Comparison of ENCODE assay signal across 13 cellular contexts in genomic region chr12:69329669-69330428, GRCh38. TPM values are rescaled to one million over a fixed set of nuclear protein-coding genes. Genes with fewer than 3 reads are reported as not detected.
DNase-seq lines count a peak whose midpoint lies in the region; ATAC-seq and TF ChIP-seq lines count a peak whose summit lies in the region.
"Had no signal": no experiment of that assay in that cellular context is flagged by ENCODE, and none has a peak within 500 bp of the region (broad histone marks: within the 10 kb centered on the region; RNA-seq: fewer than 3 reads in every experiment).

No MANE protein-coding gene starts in this region.

- H3K4me3 ChIP-seq in CD8-positive, alpha-beta memory T cell (ENCODE audit: low read length): peak overlapping the region; percentile 73
- no peak overlapping the region for H3K4me3 ChIP-seq in coronary artery

- peaks cover 4 to 17% (median 7%) of the 10 kb centered on the region in 3 donors for H3K36me3 Mint-ChIP-seq in CD8-positive, alpha-beta memory T cell
- H3K36me3 Mint-ChIP-seq in activated naive CD4-positive, alpha-beta T cell treated with anti-CD3 and anti-CD28 coated beads, Interleukin-2, amount 10 ng/mL, durations not matched to agents 7 days and 5 days: peaks cover 4% of the 10 kb centered on the region
- H3K36me3 Mint-ChIP-seq in naive B cell: no peaks in the 10 kb centered on the region

- H3K9me3 ChIP-seq in CD8-positive, alpha-beta memory T cell (ENCODE audit: low read length): no peaks in the 10 kb centered on the region
- H3K9me3 ChIP-seq: gastrocnemius medialis had no signal

- no peaks in the 10 kb centered on the region for H3K27me3 ChIP-seq in CD8-positive, alpha-beta memory T cell (ENCODE audit: insufficient read depth, low read length, poor library complexity, severe bottlenecking)

- peaks cover 29 to 60% (median 53%) of the 10 kb centered on the region in 3 donors for H3K4me1 Mint-ChIP-seq in CD8-positive, alpha-beta memory T cell
- peaks cover 71% of the 10 kb centered on the region for H3K4me1 Mint-ChIP-seq in activated naive CD4-positive, alpha-beta T cell treated with anti-CD3 and anti-CD28 coated beads, Interleukin-2, amount 10 ng/mL, durations not matched to agents 7 days and 5 days
- peaks cover 11 to 29% (median 21%) of the 10 kb centered on the region in 3 donors for H3K4me1 Mint-ChIP-seq in naive B cell

- DNase-seq in CD8-positive, alpha-beta memory T cell: peak in 3 of 5 donors; percentile 52 to 71 (median 68)
- DNase-seq in NAMALWA (ENCODE audit: low spot score) (peak; percentile 68), naive B cell (no peak), coronary artery (ENCODE audit: low spot score) (no peak), DMS153 (lab: John Stamatoyannopoulos, UW) (no peak)
- peak; percentile 61 for DNase-seq in activated naive CD4-positive, alpha-beta T cell treated with anti-CD3 and anti-CD28 coated beads, Interleukin-2, amount 10 ng/mL, durations not matched to agents 7 days and 5 days
- DNase-seq: DMS79, gastrocnemius medialis, NCI-H1092 treated with DMSO at 0.1 percent for 48 hours, SW 1271 had no signal

- ATAC-seq in naive B cell (ENCODE audit: low read depth in 2 of 2) (peak in 1 of 2 donors; percentile 33), HG03469 (IDR thresholded peaks at IDR 0.05; ENCODE audit: unreplicated experiment) (no peak), HG02852 (IDR thresholded peaks at IDR 0.05; ENCODE audit: unreplicated experiment) (no peak)
- ATAC-seq: gastrocnemius medialis had no signal

- H3K4me3 Mint-ChIP-seq in CD8-positive, alpha-beta memory T cell: peak overlapping the region; percentile 89 to 96 (median 94)
- H3K4me3 Mint-ChIP-seq in activated naive CD4-positive, alpha-beta T cell treated with anti-CD3 and anti-CD28 coated beads, Interleukin-2, amount 10 ng/mL, durations not matched to agents 7 days and 5 days: peak overlapping the region; percentile 82
- H3K4me3 Mint-ChIP-seq in naive B cell: peak overlapping the region; percentile 83 to 96 (median 92)

- H3K9me3 Mint-ChIP-seq in CD8-positive, alpha-beta memory T cell: no peaks in the 10 kb centered on the region
- H3K9me3 Mint-ChIP-seq in activated naive CD4-positive, alpha-beta T cell treated with anti-CD3 and anti-CD28 coated beads, Interleukin-2, amount 10 ng/mL, durations not matched to agents 7 days and 5 days: no peaks in the 10 kb centered on the region
- no peaks in the 10 kb centered on the region for H3K9me3 Mint-ChIP-seq in naive B cell
- H3K9me3 Mint-ChIP-seq: neural crest cell had no signal

- TF ChIP-seq CTCF in coronary artery (IDR thresholded peaks at IDR 0.05): no peak

- no peaks in the 10 kb centered on the region for H3K27me3 Mint-ChIP-seq in CD8-positive, alpha-beta memory T cell
- no peaks in the 10 kb centered on the region for H3K27me3 Mint-ChIP-seq in activated naive CD4-positive, alpha-beta T cell treated with anti-CD3 and anti-CD28 coated beads, Interleukin-2, amount 10 ng/mL, durations not matched to agents 7 days and 5 days
- no peaks in the 10 kb centered on the region for H3K27me3 Mint-ChIP-seq in naive B cell

- POLR2A ChIA-PET in CD8-positive, alpha-beta memory T cell (lab: Charles Lee): interaction anchor here (0.7 to 2.0 kb wide), 6 partner anchors 27 to 522 kb away, joined by 3 to 8 read pairs (median 4); partner anchors contain the start of genes CCT2, FRS2 and MDM2

- peak overlapping the region; percentile 79 for H3K27ac ChIP-seq in CD8-positive, alpha-beta memory T cell (ENCODE audit: low read depth, low read length)
- H3K27ac ChIP-seq in coronary artery: no peak overlapping the region
- H3K27ac ChIP-seq: gastrocnemius medialis had no signal

- CTCF ChIA-PET in CD8-positive, alpha-beta memory T cell (lab: Charles Lee): interaction anchor here (1.0 to 3.9 kb wide), 10 partner anchors 9 to 241 kb away, joined by 3 to 28 read pairs (median 4); no protein-coding TSS in a partner anchor
- CTCF ChIA-PET in activated naive CD4-positive, alpha-beta T cell treated with anti-CD3 and anti-CD28 coated beads, Interleukin-2, amount 10 ng/mL, durations not matched to agents 7 days and 5 days (lab: Charles Lee): interaction anchor here (0.9 to 2.8 kb wide), 3 partner anchors 29 to 173 kb away, joined by 3 to 10 read pairs (median 8); no protein-coding TSS in a partner anchor

- peaks cover 47% of the 10 kb centered on the region for H3K4me1 ChIP-seq in CD8-positive, alpha-beta memory T cell (ENCODE audit: insufficient read depth, low read length)

- peak overlapping the region; percentile 89 to 99 (median 96) for H3K27ac Mint-ChIP-seq in CD8-positive, alpha-beta memory T cell
- peak overlapping the region; percentile 98 for H3K27ac Mint-ChIP-seq in activated naive CD4-positive, alpha-beta T cell treated with anti-CD3 and anti-CD28 coated beads, Interleukin-2, amount 10 ng/mL, durations not matched to agents 7 days and 5 days
- H3K27ac Mint-ChIP-seq in naive B cell: peak overlapping the region; percentile 71 to 98 (median 92)

- no peaks in the 10 kb centered on the region for H3K36me3 ChIP-seq in CD8-positive, alpha-beta memory T cell (ENCODE audit: insufficient read depth, low read length)
- H3K36me3 ChIP-seq: gastrocnemius medialis had no signal

RNA-seq across cellular contexts. Expression of gene LYZ, which starts 18.3 kb away (rescaled TPM):
- total RNA-seq in CD8-positive, alpha-beta memory T cell: 1 to 10 TPM; 8.7 to 8.8 TPM
- not detected for polyA plus RNA-seq in CD8-positive, alpha-beta memory T cell
- 10 to 100 TPM in 5 of 6 donors, 1 to 10 TPM in 1; 2.1 to 84.0 (median 41.4) TPM for polyA plus RNA-seq in naive B cell (ENCODE audit: low read depth in 6 of 6)

RNA-seq across cellular contexts. Expression of gene YEATS4, which starts 29.7 kb away (rescaled TPM):
- total RNA-seq in CD8-positive, alpha-beta memory T cell: 10 to 100 TPM; 34.9 to 39.7 TPM
- polyA plus RNA-seq in CD8-positive, alpha-beta memory T cell: 26.6 TPM
- polyA plus RNA-seq in naive B cell (ENCODE audit: low read depth in 6 of 6): 10 to 100 TPM; 24.3 to 51.8 (median 45.7) TPM

Comparison
In these comparisons a context has a peak if more than half of its experiments do, and no peak if none do; other contexts are left out.
1. DNase-seq: peak in CD8-positive, alpha-beta memory T cell (3 of 5), NAMALWA (single experiment) and activated naive CD4-positive, alpha-beta T cell treated with anti-CD3 and anti-CD28 coated beads, Interleukin-2, amount 10 ng/mL, durations not matched to agents 7 days and 5 days (single experiment); none in naive B cell (single experiment), coronary artery (single experiment) and DMS153 (single experiment).
2. Peak in every context shown above with its lines, with median percentiles within 50 percentile points of each other: H3K27ac Mint-ChIP-seq and H3K4me3 Mint-ChIP-seq.